ENCODE assay signal across 13 cellular contexts in the genomic region with DNA sequence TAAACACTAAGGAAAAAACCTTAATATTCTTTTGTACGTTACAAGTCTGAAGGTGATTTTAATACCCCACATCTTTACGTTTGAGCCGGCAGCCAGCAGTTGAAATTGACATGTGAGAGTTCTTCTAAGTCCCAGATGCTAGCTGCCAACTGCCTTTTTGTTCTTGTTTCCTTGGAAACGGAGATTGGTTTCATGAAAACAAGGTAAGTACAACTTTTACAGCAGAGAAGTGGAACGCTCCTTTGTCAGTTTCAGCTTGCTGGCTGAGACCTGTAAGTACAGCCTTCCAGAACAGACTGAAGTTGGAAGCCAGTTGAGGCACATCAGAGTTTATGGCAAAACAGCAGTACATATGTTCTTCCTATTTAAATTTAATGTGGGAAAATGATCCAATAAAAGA.
DNase-seq lines count a peak whose midpoint lies in the region; ATAC-seq and TF ChIP-seq lines count a peak whose summit lies in the region.
"Had no signal": no experiment of that assay in that cellular context is flagged by ENCODE, and none has a peak within 500 bp of the region (broad histone marks: within the 10 kb centered on the region; RNA-seq: fewer than 3 reads in every experiment).

No MANE protein-coding gene starts in this region.

- DNase-seq in COR-L47 (lab: John Stamatoyannopoulos, UW) (peak; percentile 4), NCI-H1105 (lab: John Stamatoyannopoulos, UW) (peak; percentile 40), amniotic epithelial cell (ENCODE audit: low read depth) (peak; percentile 38), iPS-NIHi7 (ENCODE audit: extremely low spot score) (peak; percentile 9), COLO668 (lab: John Stamatoyannopoulos, UW; ENCODE audit: unreplicated experiment) (no peak), ascending aorta (ENCODE audit: low spot score in 2 of 2) (no peak)
- DNase-seq in activated CD4-positive, alpha-beta memory T cell treated with anti-CD3 and anti-CD28 coated beads, Interleukin-2, amount 10 ng/mL, durations not matched to agents 7 days and 5 days: no peak
- DNase-seq: activated CD8-positive, alpha-beta T cell treated with anti-CD3 and anti-CD28 coated beads, Interleukin-2, amount 10 ng/mL, durations not matched to agents 7 days and 5 days; activated naive CD8-positive, alpha-beta T cell treated with anti-CD3 and anti-CD28 coated beads, Interleukin-2, amount 50 U/mL, for 24 hours; NCI-H526 treated with DMSO at 0.1 percent for 48 hours had no signal

- H3K9me3 ChIP-seq in ascending aorta: no peaks in the 10 kb centered on the region
- H3K9me3 ChIP-seq: BLaER1 had no signal

- no peak for TF ChIP-seq CTCF in ascending aorta (IDR thresholded peaks at IDR 0.05)

- no peak for ATAC-seq in GM21447 (IDR thresholded peaks at IDR 0.05; ENCODE audit: unreplicated experiment)
- ATAC-seq: activated CD8-positive, alpha-beta T cell treated with anti-CD3 and anti-CD28 coated beads, Interleukin-2, amount 10 ng/mL, durations not matched to agents 7 days and 5 days; activated naive CD8-positive, alpha-beta T cell treated with anti-CD3 and anti-CD28 coated beads, Interleukin-2, amount 50 U/mL, for 24 hours had no signal

- intact Hi-C loops in ascending aorta (cut with DNase I): no loop called here

- H3K27me3 ChIP-seq in ascending aorta: no peaks in the 10 kb centered on the region
- H3K27me3 ChIP-seq: BLaER1 had no signal

- no peak overlapping the region for H3K27ac Mint-ChIP-seq in activated CD4-positive, alpha-beta memory T cell treated with anti-CD3 and anti-CD28 coated beads, Interleukin-2, amount 10 ng/mL, durations not matched to agents 7 days and 5 days
- H3K27ac Mint-ChIP-seq: activated CD8-positive, alpha-beta T cell treated with anti-CD3 and anti-CD28 coated beads, Interleukin-2, amount 10 ng/mL, durations not matched to agents 7 days and 5 days; activated naive CD8-positive, alpha-beta T cell treated with anti-CD3 and anti-CD28 coated beads, Interleukin-2, amount 50 U/mL, for 24 hours had no signal

- H3K36me3 ChIP-seq in ascending aorta: no peaks in the 10 kb centered on the region
- H3K36me3 ChIP-seq: BLaER1 had no signal

- no peaks in the 10 kb centered on the region for H3K36me3 Mint-ChIP-seq in activated CD4-positive, alpha-beta memory T cell treated with anti-CD3 and anti-CD28 coated beads, Interleukin-2, amount 10 ng/mL, durations not matched to agents 7 days and 5 days (ENCODE audit: low read depth)

- no peak overlapping the region for H3K4me3 Mint-ChIP-seq in activated CD4-positive, alpha-beta memory T cell treated with anti-CD3 and anti-CD28 coated beads, Interleukin-2, amount 10 ng/mL, durations not matched to agents 7 days and 5 days
- H3K4me3 Mint-ChIP-seq: activated CD8-positive, alpha-beta T cell treated with anti-CD3 and anti-CD28 coated beads, Interleukin-2, amount 10 ng/mL, durations not matched to agents 7 days and 5 days; activated naive CD8-positive, alpha-beta T cell treated with anti-CD3 and anti-CD28 coated beads, Interleukin-2, amount 50 U/mL, for 24 hours had no signal

- no peaks in the 10 kb centered on the region for H3K9me3 Mint-ChIP-seq in activated CD4-positive, alpha-beta memory T cell treated with anti-CD3 and anti-CD28 coated beads, Interleukin-2, amount 10 ng/mL, durations not matched to agents 7 days and 5 days

- H3K4me1 ChIP-seq in ascending aorta: no peaks in the 10 kb centered on the region
- H3K4me1 ChIP-seq: BLaER1 had no signal

- H3K27ac ChIP-seq in ascending aorta: no peak overlapping the region
- H3K27ac ChIP-seq: BLaER1, epithelial cell of prostate had no signal

- POLR2A ChIA-PET in activated CD4-positive, alpha-beta memory T cell treated with anti-CD3 and anti-CD28 coated beads, Interleukin-2, amount 10 ng/mL, durations not matched to agents 7 days and 5 days (lab: Charles Lee): no interaction called here

- CTCF ChIA-PET in activated CD4-positive, alpha-beta memory T cell treated with anti-CD3 and anti-CD28 coated beads, Interleukin-2, amount 10 ng/mL, durations not matched to agents 7 days and 5 days (lab: Charles Lee): no interaction called here

- H3K27me3 Mint-ChIP-seq in activated CD4-positive, alpha-beta memory T cell treated with anti-CD3 and anti-CD28 coated beads, Interleukin-2, amount 10 ng/mL, durations not matched to agents 7 days and 5 days: no peaks in the 10 kb centered on the region
- H3K27me3 Mint-ChIP-seq: activated naive CD8-positive, alpha-beta T cell treated with anti-CD3 and anti-CD28 coated beads, Interleukin-2, amount 50 U/mL, for 24 hours had no signal

- no peak overlapping the region for H3K4me3 ChIP-seq in ascending aorta
- H3K4me3 ChIP-seq: BLaER1 had no signal

- no peaks in the 10 kb centered on the region for H3K4me1 Mint-ChIP-seq in activated CD4-positive, alpha-beta memory T cell treated with anti-CD3 and anti-CD28 coated beads, Interleukin-2, amount 10 ng/mL, durations not matched to agents 7 days and 5 days
- H3K4me1 Mint-ChIP-seq: activated naive CD8-positive, alpha-beta T cell treated with anti-CD3 and anti-CD28 coated beads, Interleukin-2, amount 50 U/mL, for 24 hours had no signal

Comparison
In these comparisons a context has a peak if more than half of its experiments do, and no peak if none do; other contexts are left out.
1. DNase-seq: peak in COR-L47 (single experiment), NCI-H1105 (single experiment), amniotic epithelial cell (single experiment) and iPS-NIHi7 (single experiment); none in COLO668 (single experiment), activated CD4-positive, alpha-beta memory T cell treated with anti-CD3 and anti-CD28 coated beads, Interleukin-2, amount 10 ng/mL, durations not matched to agents 7 days and 5 days (single experiment) and ascending aorta (0 of 2).